ENCODE assay signal across 8 cellular contexts in the genomic region with DNA sequence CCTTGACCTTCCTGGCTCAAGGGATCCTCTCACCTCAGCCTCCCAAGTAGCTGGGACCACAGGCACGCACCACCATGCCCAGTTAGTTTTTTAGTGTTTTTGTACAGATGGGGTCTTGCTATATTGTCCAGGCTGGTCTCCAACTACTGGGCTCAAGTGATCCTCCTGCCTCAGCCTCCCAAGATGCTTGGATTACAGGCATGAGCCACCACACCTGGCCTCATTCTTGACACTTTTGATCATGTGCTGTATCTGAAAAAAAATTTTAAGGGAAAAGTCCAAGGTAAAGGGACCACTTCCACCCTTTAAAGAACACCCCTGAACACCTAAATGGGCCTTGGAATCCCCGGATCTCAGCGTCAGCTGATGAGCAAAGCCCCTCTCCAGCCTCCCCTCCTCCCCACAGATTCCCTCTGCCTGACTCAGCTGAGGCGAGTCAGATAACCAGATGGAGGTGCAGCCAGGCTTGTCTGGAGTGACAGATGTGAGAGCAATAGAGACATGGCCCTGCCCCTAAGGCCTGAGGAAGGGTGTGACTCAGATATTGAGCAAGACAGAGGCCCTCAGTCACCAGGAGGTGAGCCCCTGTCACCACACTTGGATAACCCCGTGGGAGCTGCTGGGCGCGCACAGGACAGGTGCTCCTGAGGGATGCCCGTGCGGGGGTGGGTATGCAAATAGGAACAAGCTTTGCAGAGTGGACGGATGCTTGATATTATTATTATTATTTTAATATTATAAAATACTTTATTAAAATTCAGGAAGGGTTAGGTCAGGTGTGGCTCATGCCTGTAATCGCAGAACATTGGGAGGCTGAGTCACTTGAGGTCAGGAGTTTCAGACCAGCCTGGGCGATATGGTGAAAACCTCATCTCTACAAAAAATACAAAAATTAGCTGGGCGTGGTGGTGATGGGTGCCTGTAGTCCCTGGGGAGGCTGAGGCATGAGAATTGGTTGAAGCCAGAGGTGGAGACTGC. TPM values are rescaled to one million over a fixed set of nuclear protein-coding genes. Genes with fewer than 3 reads are reported as not detected.
A peak's percentile ranks its signal among the peaks of the same experiment; 100 is the strongest.
DNase-seq lines count a peak whose midpoint lies in the region; ATAC-seq and TF ChIP-seq lines count a peak whose summit lies in the region.
"Had no signal": no experiment of that assay in that cellular context is flagged by ENCODE, and none has a peak within 500 bp of the region (broad histone marks: within the 10 kb centered on the region; RNA-seq: fewer than 3 reads in every experiment).

No MANE protein-coding gene starts in this region.

- H3K36me3 ChIP-seq in testis (ENCODE audit: low read depth, missing control alignments), result no peaks in the 10 kb centered on the region

- no peak for TF ChIP-seq POLR2A in testis (IDR thresholded peaks at IDR 0.05)

- H3K27me3 ChIP-seq in testis, result no peaks in the 10 kb centered on the region

- WGBS in testis, 2 donors, result 73 to 81% methylated on average over 12 to 13 of the region's 13 CpGs

- peak; percentile 77 for ATAC-seq in GM19395 (IDR thresholded peaks at IDR 0.05; ENCODE audit: unreplicated experiment)
- ATAC-seq in HG03280 (IDR thresholded peaks at IDR 0.05; ENCODE audit: unreplicated experiment), result peak; percentile 72

- H3K9me3 ChIP-seq in testis, result no peaks in the 10 kb centered on the region

- peaks cover 5% of the 10 kb centered on the region for H3K4me1 ChIP-seq in testis

- peaks cover 2% of the 10 kb centered on the region for H3K36me3 Mint-ChIP-seq in activated naive CD8-positive, alpha-beta T cell treated with anti-CD3 and anti-CD28 coated beads for 36 hours
- H3K36me3 Mint-ChIP-seq: activated naive CD8-positive, alpha-beta T cell had no signal

- no peak overlapping the region for H3K27ac ChIP-seq in testis

- no peaks in the 10 kb centered on the region for H3K9me3 Mint-ChIP-seq in activated naive CD8-positive, alpha-beta T cell treated with anti-CD3 and anti-CD28 coated beads for 36 hours

- no peaks in the 10 kb centered on the region for H3K27me3 Mint-ChIP-seq in activated naive CD8-positive, alpha-beta T cell treated with anti-CD3 and anti-CD28 coated beads for 36 hours
- H3K27me3 Mint-ChIP-seq: activated naive CD8-positive, alpha-beta T cell had no signal

- intact Hi-C loops in testis (cut with DNase I; ENCODE audit: low total_unique reads), result no loop called here

- no peak for TF ChIP-seq CTCF in testis (IDR thresholded peaks at IDR 0.05)

- DNase-seq in EL, result peak; percentile 98
- DNase-seq in NCI-H460 (ENCODE audit: extremely low read depth, low read depth), result peak; percentile 79
- peak; percentile 50 for DNase-seq in activated naive CD8-positive, alpha-beta T cell treated with anti-CD3 and anti-CD28 coated beads for 36 hours
- DNase-seq in left kidney (ENCODE audit: low read depth, low spot score), result peak; percentile 90
- no peak for DNase-seq in testis

- no peak overlapping the region for H3K4me3 ChIP-seq in testis

- peaks cover 28% of the 10 kb centered on the region for H3K4me1 Mint-ChIP-seq in activated naive CD8-positive, alpha-beta T cell treated with anti-CD3 and anti-CD28 coated beads for 36 hours

- no peak overlapping the region for H3K4me3 Mint-ChIP-seq in activated naive CD8-positive, alpha-beta T cell treated with anti-CD3 and anti-CD28 coated beads for 36 hours
- H3K4me3 Mint-ChIP-seq: activated naive CD8-positive, alpha-beta T cell had no signal

- H3K27ac Mint-ChIP-seq in activated naive CD8-positive, alpha-beta T cell treated with anti-CD3 and anti-CD28 coated beads for 36 hours, result no peak overlapping the region
- H3K27ac Mint-ChIP-seq: activated naive CD8-positive, alpha-beta T cell had no signal

RNA-seq across cellular contexts. Expression of gene CCDC88B, which starts 5.0 kb away (rescaled TPM):
- total RNA-seq in NCI-H460 (2014; rRNA removed; shearing (Covaris generic)), result 2.8 and 3.7 TPM in 2 replicates
- polyA plus RNA-seq in NCI-H460 (2014; cell fraction: nucleus; rRNA removed), result 6.5 and 8.0 TPM in 2 replicates
- 10 to 100 TPM; 73.5 to 74.5 TPM for total RNA-seq in activated naive CD8-positive, alpha-beta T cell treated with anti-CD3 and anti-CD28 coated beads for 36 hours
- total RNA-seq in testis, result 10 to 100 TPM; 16.6 to 23.5 TPM
- polyA plus RNA-seq in testis (ENCODE audit: insufficient read depth, low read depth, low replicate concordance), result 28.5 TPM

RNA-seq across cellular contexts. Expression of gene PRDX5, which starts 17.1 kb away (rescaled TPM):
- total RNA-seq in NCI-H460 (2014; rRNA removed; shearing (Covaris generic)), result 205 and 210 TPM in 2 replicates
- 183 and 203 TPM in 2 replicates for polyA plus RNA-seq in NCI-H460 (2014; cell fraction: nucleus; rRNA removed)
- total RNA-seq in activated naive CD8-positive, alpha-beta T cell treated with anti-CD3 and anti-CD28 coated beads for 36 hours, result 100 to 1,000 TPM; 111 to 116 TPM
- 100 to 1,000 TPM; 189 to 271 TPM for total RNA-seq in testis
- 287 TPM for polyA plus RNA-seq in testis (ENCODE audit: insufficient read depth, low read depth, low replicate concordance)

RNA-seq across cellular contexts. Expression of gene TRMT112, which starts 17.7 kb away (rescaled TPM):
- 202 and 230 TPM in 2 replicates for total RNA-seq in NCI-H460 (2014; rRNA removed; shearing (Covaris generic))
- polyA plus RNA-seq in NCI-H460 (2014; cell fraction: nucleus; rRNA removed), result 450 and 481 TPM in 2 replicates
- total RNA-seq in activated naive CD8-positive, alpha-beta T cell treated with anti-CD3 and anti-CD28 coated beads for 36 hours, result 100 to 1,000 TPM; 235 to 248 TPM
- total RNA-seq in testis, result 100 to 1,000 TPM; 303 to 340 TPM
- polyA plus RNA-seq in testis (ENCODE audit: insufficient read depth, low read depth, low replicate concordance), result 275 TPM

RNA-seq across cellular contexts. Expression of gene RPS6KA4, which starts 23.9 kb away (rescaled TPM):
- 15.1 and 16.8 TPM in 2 replicates for total RNA-seq in NCI-H460 (2014; rRNA removed; shearing (Covaris generic))
- 46.9 and 76.2 TPM in 2 replicates for polyA plus RNA-seq in NCI-H460 (2014; cell fraction: nucleus; rRNA removed)
- 10 to 100 TPM; 20.3 to 24.5 TPM for total RNA-seq in activated naive CD8-positive, alpha-beta T cell treated with anti-CD3 and anti-CD28 coated beads for 36 hours
- total RNA-seq in testis, result 10 to 100 TPM; 15.6 TPM
- polyA plus RNA-seq in testis (ENCODE audit: insufficient read depth, low read depth, low replicate concordance), result 9.2 TPM

RNA-seq across cellular contexts. Expression of gene ESRRA, which starts 29.7 kb away (rescaled TPM):
- total RNA-seq in NCI-H460 (2014; rRNA removed; shearing (Covaris generic)), result 42.2 and 52.8 TPM in 2 replicates
- polyA plus RNA-seq in NCI-H460 (2014; cell fraction: nucleus; rRNA removed), result 105 and 114 TPM in 2 replicates
- total RNA-seq in activated naive CD8-positive, alpha-beta T cell treated with anti-CD3 and anti-CD28 coated beads for 36 hours, result 10 to 100 TPM; 46.5 to 46.9 TPM
- 10 to 100 TPM; 19.3 to 22.0 TPM for total RNA-seq in testis
- polyA plus RNA-seq in testis (ENCODE audit: insufficient read depth, low read depth, low replicate concordance), result 13.7 TPM
